ENCODE assay signal across 26 cellular contexts in the genomic region with DNA sequence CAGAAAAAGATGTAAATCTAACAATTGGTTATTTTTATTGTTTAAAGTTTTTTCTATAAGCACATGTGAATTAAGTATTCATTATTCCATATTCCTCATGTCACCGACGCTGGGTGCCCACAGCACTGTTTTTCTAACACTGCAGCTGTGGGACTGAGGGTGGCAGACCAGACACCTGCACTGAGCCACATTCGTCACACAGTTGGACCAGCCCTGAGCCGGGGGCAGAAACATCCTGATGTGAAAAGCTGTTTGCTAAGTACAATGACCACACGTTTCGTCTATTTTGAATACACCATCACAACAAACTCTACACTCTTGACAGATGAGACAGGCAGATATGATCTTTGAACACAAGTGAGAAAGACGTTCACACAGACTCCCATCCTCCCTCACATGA.
"Had no signal": no experiment of that assay in that cellular context is flagged by ENCODE, and none has a peak within 500 bp of the region (broad histone marks: within the 10 kb centered on the region; RNA-seq: fewer than 3 reads in every experiment).

No MANE protein-coding gene starts in this region.

- DNase-seq: Kasumi-1; KG1; MM.1S; NCI-H1092 treated with DMSO at 0.1 percent for 48 hours; NCI-H1436; NCI-H187; NCI-H2029; NCI-H2081 treated with DMSO at 0.1 percent for 48 hours; NCI-H2171; NCI-H226; NCI-H446; NCI-H510A; NCI-H524 treated with DMSO at 0.1 percent for 48 hours; NCI-H69; NCI-H774; NK-92 treated with Interleukin-12 subunit alpha and Interleukin-12 subunit beta, amount 100 ng/mL, for 24 hours; OCI-M1; PC-9; Peyer's patch; SHP77 treated with DMSO at 0.1 percent for 48 hours; SJCRH30; T-helper 1 cell had no signal

- H3K27me3 ChIP-seq: Peyer's patch had no signal

- H3K4me3 ChIP-seq: PC-9, Peyer's patch, SJCRH30 had no signal

- ATAC-seq: Right ventricle myocardium inferior, SK-N-SH treated with all-trans-retinoic acid at 6 μM for 48 hours had no signal

- H3K27ac ChIP-seq: HL-60, PC-9, Peyer's patch, SJCRH30 had no signal

- H3K4me1 ChIP-seq: Peyer's patch, SJCRH30 had no signal

- H2AFZ ChIP-seq: PC-9 had no signal

- H3K4me2 ChIP-seq: PC-9 had no signal

- H3K36me3 ChIP-seq: Peyer's patch, SJCRH30 had no signal

- H3K9me3 ChIP-seq: Peyer's patch, SJCRH30 had no signal

- FAIRE-seq: HTR-8/SVneo had no signal
